ENCODE assay signal across 1 cellular context in the genomic region with DNA sequence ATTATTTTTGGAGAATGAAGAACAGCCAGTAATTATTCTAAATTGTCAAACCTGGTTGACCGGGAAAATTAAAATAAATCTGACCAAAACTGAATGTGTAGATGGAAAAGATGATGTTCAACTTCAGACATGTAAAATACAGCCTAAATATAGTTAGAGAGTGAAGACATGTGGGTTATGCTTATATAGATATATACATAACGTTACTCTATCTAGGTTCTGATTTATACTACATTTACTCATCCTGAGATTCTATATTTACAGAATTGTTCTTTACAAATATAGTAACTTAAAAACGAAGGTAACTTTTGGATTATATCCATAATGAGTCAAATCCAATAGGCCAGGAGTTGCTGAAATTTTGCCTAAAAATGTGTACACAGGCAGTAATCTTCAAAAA.
TF ChIP-seq lines count a peak whose summit lies in the region.

No MANE protein-coding gene starts in this region.

TF ChIP-seq in SK-N-SH treated with all-trans-retinoic acid at 6 μM for 48 hours, 23 proteins besides CTCF, POLR2A, EP300 and RAD21 (continued from another document):
- TF ChIP-seq, protein P1, sequence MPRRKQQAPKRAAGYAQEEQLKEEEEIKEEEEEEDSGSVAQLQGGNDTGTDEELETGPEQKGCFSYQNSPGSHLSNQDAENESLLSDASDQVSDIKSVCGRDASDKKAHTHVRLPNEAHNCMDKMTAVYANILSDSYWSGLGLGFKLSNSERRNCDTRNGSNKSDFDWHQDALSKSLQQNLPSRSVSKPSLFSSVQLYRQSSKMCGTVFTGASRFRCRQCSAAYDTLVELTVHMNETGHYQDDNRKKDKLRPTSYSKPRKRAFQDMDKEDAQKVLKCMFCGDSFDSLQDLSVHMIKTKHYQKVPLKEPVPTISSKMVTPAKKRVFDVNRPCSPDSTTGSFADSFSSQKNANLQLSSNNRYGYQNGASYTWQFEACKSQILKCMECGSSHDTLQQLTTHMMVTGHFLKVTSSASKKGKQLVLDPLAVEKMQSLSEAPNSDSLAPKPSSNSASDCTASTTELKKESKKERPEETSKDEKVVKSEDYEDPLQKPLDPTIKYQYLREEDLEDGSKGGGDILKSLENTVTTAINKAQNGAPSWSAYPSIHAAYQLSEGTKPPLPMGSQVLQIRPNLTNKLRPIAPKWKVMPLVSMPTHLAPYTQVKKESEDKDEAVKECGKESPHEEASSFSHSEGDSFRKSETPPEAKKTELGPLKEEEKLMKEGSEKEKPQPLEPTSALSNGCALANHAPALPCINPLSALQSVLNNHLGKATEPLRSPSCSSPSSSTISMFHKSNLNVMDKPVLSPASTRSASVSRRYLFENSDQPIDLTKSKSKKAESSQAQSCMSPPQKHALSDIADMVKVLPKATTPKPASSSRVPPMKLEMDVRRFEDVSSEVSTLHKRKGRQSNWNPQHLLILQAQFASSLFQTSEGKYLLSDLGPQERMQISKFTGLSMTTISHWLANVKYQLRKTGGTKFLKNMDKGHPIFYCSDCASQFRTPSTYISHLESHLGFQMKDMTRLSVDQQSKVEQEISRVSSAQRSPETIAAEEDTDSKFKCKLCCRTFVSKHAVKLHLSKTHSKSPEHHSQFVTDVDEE (CRISPR knock-in tag; IDR thresholded peaks at IDR 0.05): no peak
- TF ChIP-seq ZC3H10 (CRISPR knock-in tag; IDR thresholded peaks at IDR 0.05): no peak
- no peak for TF ChIP-seq ARNTL (CRISPR knock-in tag; IDR thresholded peaks at IDR 0.05; ENCODE audit: borderline replicate concordance, low read depth)
- TF ChIP-seq OSR1 (CRISPR knock-in tag; IDR thresholded peaks at IDR 0.05): no peak
- TF ChIP-seq, protein P2, sequence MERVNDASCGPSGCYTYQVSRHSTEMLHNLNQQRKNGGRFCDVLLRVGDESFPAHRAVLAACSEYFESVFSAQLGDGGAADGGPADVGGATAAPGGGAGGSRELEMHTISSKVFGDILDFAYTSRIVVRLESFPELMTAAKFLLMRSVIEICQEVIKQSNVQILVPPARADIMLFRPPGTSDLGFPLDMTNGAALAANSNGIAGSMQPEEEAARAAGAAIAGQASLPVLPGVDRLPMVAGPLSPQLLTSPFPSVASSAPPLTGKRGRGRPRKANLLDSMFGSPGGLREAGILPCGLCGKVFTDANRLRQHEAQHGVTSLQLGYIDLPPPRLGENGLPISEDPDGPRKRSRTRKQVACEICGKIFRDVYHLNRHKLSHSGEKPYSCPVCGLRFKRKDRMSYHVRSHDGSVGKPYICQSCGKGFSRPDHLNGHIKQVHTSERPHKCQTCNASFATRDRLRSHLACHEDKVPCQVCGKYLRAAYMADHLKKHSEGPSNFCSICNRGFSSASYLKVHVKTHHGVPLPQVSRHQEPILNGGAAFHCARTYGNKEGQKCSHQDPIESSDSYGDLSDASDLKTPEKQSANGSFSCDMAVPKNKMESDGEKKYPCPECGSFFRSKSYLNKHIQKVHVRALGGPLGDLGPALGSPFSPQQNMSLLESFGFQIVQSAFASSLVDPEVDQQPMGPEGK (CRISPR knock-in tag; IDR thresholded peaks at IDR 0.05; ENCODE audit: borderline replicate concordance): no peak
- no peak for TF ChIP-seq RARB (CRISPR knock-in tag; IDR thresholded peaks at IDR 0.05)
- TF ChIP-seq ZNF565 (CRISPR knock-in tag; conservative IDR thresholded peaks at IDR 0.05; ENCODE audit: low read depth): no peak
- TF ChIP-seq, protein P3, sequence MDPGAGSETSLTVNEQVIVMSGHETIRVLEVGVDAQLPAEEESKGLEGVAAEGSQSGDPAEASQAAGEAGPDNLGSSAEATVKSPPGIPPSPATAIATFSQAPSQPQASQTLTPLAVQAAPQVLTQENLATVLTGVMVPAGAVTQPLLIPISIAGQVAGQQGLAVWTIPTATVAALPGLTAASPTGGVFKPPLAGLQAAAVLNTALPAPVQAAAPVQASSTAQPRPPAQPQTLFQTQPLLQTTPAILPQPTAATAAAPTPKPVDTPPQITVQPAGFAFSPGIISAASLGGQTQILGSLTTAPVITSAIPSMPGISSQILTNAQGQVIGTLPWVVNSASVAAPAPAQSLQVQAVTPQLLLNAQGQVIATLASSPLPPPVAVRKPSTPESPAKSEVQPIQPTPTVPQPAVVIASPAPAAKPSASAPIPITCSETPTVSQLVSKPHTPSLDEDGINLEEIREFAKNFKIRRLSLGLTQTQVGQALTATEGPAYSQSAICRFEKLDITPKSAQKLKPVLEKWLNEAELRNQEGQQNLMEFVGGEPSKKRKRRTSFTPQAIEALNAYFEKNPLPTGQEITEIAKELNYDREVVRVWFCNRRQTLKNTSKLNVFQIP (CRISPR knock-in tag; IDR thresholded peaks at IDR 0.05; ENCODE audit: borderline replicate concordance, low read depth): no peak
- TF ChIP-seq ZFP3 (CRISPR knock-in tag; IDR thresholded peaks at IDR 0.05): no peak
- TF ChIP-seq PPARA (CRISPR knock-in tag; IDR thresholded peaks at IDR 0.05; ENCODE audit: borderline replicate concordance): no peak
